10 cellular contexts compared by ENCODE assay signal in the genomic region with DNA sequence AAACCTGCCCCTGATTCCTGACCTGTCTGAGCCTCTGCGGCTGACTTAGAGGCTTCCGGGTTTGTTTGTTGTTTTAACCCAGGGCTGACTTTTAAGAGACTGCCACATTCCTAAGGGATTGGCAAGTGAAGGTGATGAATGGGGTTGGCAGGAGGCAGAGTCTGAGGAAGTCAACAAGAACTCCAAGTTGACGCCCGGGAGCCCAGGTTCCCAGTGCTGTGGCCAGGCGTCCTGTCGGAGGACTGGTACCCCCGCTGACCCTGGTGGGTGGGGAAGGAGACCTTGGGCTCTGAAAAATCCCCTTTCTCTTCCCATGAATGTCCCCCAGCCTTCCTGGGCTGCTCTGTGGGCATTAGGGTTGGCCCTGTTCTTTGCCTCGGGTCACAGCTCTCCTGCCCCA. TPM values are rescaled to one million over a fixed set of nuclear protein-coding genes. Genes with fewer than 3 reads are reported as not detected.
DNase-seq lines count a peak whose midpoint lies in the region; FAIRE-seq and TF ChIP-seq lines count a peak whose summit lies in the region.
"Had no signal": no experiment of that assay in that cellular context is flagged by ENCODE, and none has a peak within 500 bp of the region (broad histone marks: within the 10 kb centered on the region; RNA-seq: fewer than 3 reads in every experiment).

No MANE protein-coding gene starts in this region.

- H3K27me3 ChIP-seq in transverse colon: no peaks in the 10 kb centered on the region

- peaks cover 0 to 6% of the 10 kb centered on the region in 2 donors for H3K9me3 ChIP-seq in kidney (ENCODE audit: control insufficient read depth in 1 of 2, low read length in 2 of 2)
- peaks cover 0 to 4% of the 10 kb centered on the region in 2 donors for H3K9me3 ChIP-seq in transverse colon

- intact Hi-C loops in kidney (cut with DNase I) (no loop called here), transverse colon (cut with DNase I; ENCODE audit: low total_unique reads) (no loop called here)

- 49% methylated on average over 8 of the region's 8 CpGs; no CpG with 5 or more reads in 1 of the 2 donors for WGBS in transverse colon (ENCODE audit: low coverage in 1 of 2), 2 donors

- H3K4me1 ChIP-seq in kidney (ENCODE audit: control insufficient read depth in 1 of 2, insufficient read depth in 1 of 2, low read depth in 1 of 2, low read length in 2 of 2) (peaks cover 5 to 15% of the 10 kb centered on the region in 2 donors), transverse colon (peaks cover 7 to 33% (median 22%) of the 10 kb centered on the region in 4 donors)

- peak; percentile 45 for DNase-seq in HS-5 (ENCODE audit: low read depth)
- peak; percentile 41 for DNase-seq in astrocyte of the cerebellum (ENCODE audit: low read depth)
- peak; percentile 81 for DNase-seq in kidney
- DNase-seq in transverse colon: no peak
- no peak for DNase-seq in Ammon's horn (ENCODE audit: low spot score)
- no peak for DNase-seq in NCI-H2029 (lab: John Stamatoyannopoulos, UW)
- no peak for DNase-seq in amniotic stem cell (lab: John Stamatoyannopoulos, UW)
- DNase-seq: activated CD4-positive, alpha-beta T cell treated with anti-CD3 and anti-CD28 coated beads, Interleukin-2, amount 50 U/mL, for 1 hour; occipital lobe; stimulated activated naive CD8-positive, alpha-beta T cell treated with anti-CD3 and anti-CD28 coated beads, Interleukin-15, Interleukin-2, amounts not matched to agents 100 U/mL and 50 U/mL, for 24 hours had no signal

- H3K36me3 ChIP-seq in kidney (ENCODE audit: control insufficient read depth in 1 of 2, insufficient read depth in 2 of 2, low read length in 2 of 2) (no peaks in the 10 kb centered on the region), transverse colon (no peaks in the 10 kb centered on the region)

- no peak for FAIRE-seq in kidney (lab: Jason Lieb, UNC)

- TF ChIP-seq CTCF in astrocyte of the cerebellum (IDR thresholded peaks at IDR 0.05; ENCODE audit: low read depth, low read length, missing control alignments): no peak
- no peak for TF ChIP-seq CTCF in kidney (IDR thresholded peaks at IDR 0.05; ENCODE audit: borderline replicate concordance, extremely low read depth, insufficient read depth)
- no peak for TF ChIP-seq CTCF in transverse colon (IDR thresholded peaks at IDR 0.05)

- peak overlapping the region; percentile 23 to 39 for H3K27ac ChIP-seq in kidney (ENCODE audit: low read depth in 2 of 2, low read length in 2 of 2)
- peak overlapping the region; percentile 33 to 65 (median 61) for H3K27ac ChIP-seq in transverse colon

- in situ Hi-C loops in astrocyte of the cerebellum (cut with HindIII; ENCODE audit: low sequenced_read_pairs): loop anchor here (25.0 kb wide), 2 partner anchors 129 to 229 kb away; a partner anchor contains a TSS
- in situ Hi-C loops in transverse colon (cut with MboI; ENCODE audit: low pct_ligation_motif_present in 1 of 4, low pct_unique_long_range_greater_than_20kb in 1 of 4, low sequenced_read_pairs in 3 of 4): loop anchor here in 1 of 4 donors (25.0 kb wide), 1 partner anchor 129 kb away; a partner anchor contains a TSS

- no peak for TF ChIP-seq EP300 in transverse colon (IDR thresholded peaks at IDR 0.05; ENCODE audit: low read depth)

- peak overlapping the region in 1 of 2 donors; percentile 38 for H3K9ac ChIP-seq in kidney (ENCODE audit: low read length in 2 of 2)

- H3K4me3 ChIP-seq in astrocyte of the cerebellum (ENCODE audit: low read depth, low read length) (no peak overlapping the region), kidney (ENCODE audit: low read length in 2 of 2) (no peak overlapping the region), transverse colon (no peak overlapping the region)

- no peak for TF ChIP-seq POLR2A in transverse colon (IDR thresholded peaks at IDR 0.05)

RNA-seq across cellular contexts. Expression of a gene that starts 19.7 kb away (rescaled TPM):
- total RNA-seq in kidney (1.8 TPM), transverse colon (100 to 1,000 TPM; 228 to 468 (median 363) TPM)
- polyA plus RNA-seq in kidney (ENCODE audit: insufficient read depth, low read depth, low replicate concordance): not detected
- total RNA-seq: occipital lobe had no signal

RNA-seq across cellular contexts. Expression of a gene that starts 42.6 kb away (rescaled TPM):
- total RNA-seq in kidney (54.7 TPM), transverse colon (10 to 100 TPM in 3 of 4 donors, 1 to 10 TPM in 1; 8.2 to 34.1 (median 24.3) TPM)
- 405 TPM for polyA plus RNA-seq in kidney (ENCODE audit: insufficient read depth, low read depth, low replicate concordance)

Comparison
In these comparisons a context has a peak if more than half of its experiments do, and no peak if none do; other contexts are left out.
1. DNase-seq: peak in HS-5 (single experiment), astrocyte of the cerebellum (single experiment) and kidney (single experiment); none in transverse colon (single experiment), Ammon's horn (single experiment), NCI-H2029 (single experiment) and amniotic stem cell (single experiment).
2. RNA of a gene that starts 19.7 kb away (total RNA-seq): 228 to 468 TPM in transverse colon; 1.8 TPM in kidney (single experiment); every median in the first group is over 10 times any median in the second.